ENCODE assay signal across 30 cellular contexts in the genomic region with DNA sequence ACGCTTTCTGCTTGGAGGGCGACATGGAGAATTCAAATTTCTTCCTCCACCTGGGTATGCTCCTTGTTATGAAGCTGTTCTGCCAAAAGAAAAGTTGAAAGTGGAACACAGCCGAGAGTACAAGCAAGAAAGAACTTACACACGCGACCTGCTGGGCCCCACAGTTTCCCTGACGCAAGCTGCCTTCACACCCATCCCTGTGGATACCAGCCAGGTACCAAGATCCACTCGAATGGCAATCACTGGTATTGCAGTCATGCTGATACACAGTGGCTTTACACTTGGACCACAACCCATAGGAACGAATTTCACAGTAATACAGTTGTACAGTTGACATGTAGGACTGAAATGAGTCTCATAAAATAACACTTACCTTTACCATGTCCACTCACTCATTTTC.
"Had no signal": no experiment of that assay in that cellular context is flagged by ENCODE, and none has a peak within 500 bp of the region (broad histone marks: within the 10 kb centered on the region; RNA-seq: fewer than 3 reads in every experiment).

No MANE protein-coding gene starts in this region.

- H3K9me3 Mint-ChIP-seq: activated CD4-positive, alpha-beta memory T cell treated with anti-CD3 and anti-CD28 coated beads for 36 hours; activated CD4-positive, alpha-beta T cell treated with anti-CD3 and anti-CD28 coated beads, Interleukin-2, amount 10 ng/mL, durations not matched to agents 24 days and 14 days; activated naive CD4-positive, alpha-beta T cell treated with anti-CD3 and anti-CD28 coated beads, Interleukin-2, amount 10 ng/mL, durations not matched to agents 7 days and 5 days; activated naive CD4-positive, alpha-beta T cell treated with anti-CD3 and anti-CD28 coated beads, Interleukin-2, amount 50 U/mL, for 72 hours; activated naive CD8-positive, alpha-beta T cell treated with anti-CD3 and anti-CD28 coated beads, Interleukin-2, amount 10 ng/mL, durations not matched to agents 7 days and 5 days; activated T-cell treated with anti-CD3 and anti-CD28 coated beads, Interleukin-2, amount 50 U/mL, for 24 hours; activated T-cell treated with anti-CD3 and anti-CD28 coated beads, Interleukin-2, amount 50 U/mL, for 72 hours; brain; dendritic cell treated with granulocyte-macrophage colony-stimulating factor and Interleukin-4, amounts not matched to agents 40 ng/mL and 50 ng/mL, for 4 days; endodermal cell; T-helper 2 cell treated with Interferon-gamma antibody and Interleukin-4, amounts not matched to agents 5 μg/mL and 100 μg/mL, for 36 hours had no signal

- H3K9me3 ChIP-seq: ascending aorta, colonic mucosa had no signal

- H3K4me3 ChIP-seq: ascending aorta, colonic mucosa, dorsolateral prefrontal cortex had no signal

- H3K27ac ChIP-seq: ascending aorta, colonic mucosa, dorsolateral prefrontal cortex had no signal

- H3K36me3 Mint-ChIP-seq: activated CD4-positive, alpha-beta memory T cell treated with anti-CD3 and anti-CD28 coated beads for 36 hours; activated naive CD4-positive, alpha-beta T cell treated with anti-CD3 and anti-CD28 coated beads, Interleukin-2, amount 10 ng/mL, durations not matched to agents 7 days and 5 days; activated naive CD4-positive, alpha-beta T cell treated with anti-CD3 and anti-CD28 coated beads, Interleukin-2, amount 50 U/mL, for 72 hours; activated naive CD8-positive, alpha-beta T cell treated with anti-CD3 and anti-CD28 coated beads, Interleukin-2, amount 10 ng/mL, durations not matched to agents 7 days and 5 days; brain had no signal

- ATAC-seq: activated CD4-positive, alpha-beta T cell treated with anti-CD3 and anti-CD28 coated beads for 36 hours; activated naive CD4-positive, alpha-beta T cell treated with anti-CD3 and anti-CD28 coated beads, Interleukin-2, amount 50 U/mL, for 72 hours; activated T-cell treated with anti-CD3 and anti-CD28 coated beads, Interleukin-2, amount 50 U/mL, for 72 hours; esophagus mucosa; T-helper 17 cell had no signal

- H3K4me1 ChIP-seq: ascending aorta, colonic mucosa had no signal

- DNase-seq: activated CD4-positive, alpha-beta memory T cell treated with anti-CD3 and anti-CD28 coated beads for 36 hours; activated CD4-positive, alpha-beta T cell treated with anti-CD3 and anti-CD28 coated beads for 36 hours; activated CD4-positive, alpha-beta T cell treated with anti-CD3 and anti-CD28 coated beads, Interleukin-2, amount 10 ng/mL, durations not matched to agents 24 days and 14 days; activated CD4-positive, CD25-positive, alpha-beta regulatory T cell; activated CD4-positive, CD25-positive, alpha-beta regulatory T cell treated with anti-CD3 and anti-CD28 coated beads, Interleukin-2, amount 50 U/mL, for 72 hours; activated CD8-positive, alpha-beta memory T cell treated with anti-CD3 and anti-CD28 coated beads, Interleukin-2, amount 50 U/mL, for 48 hours; activated gamma-delta T cell; activated naive CD4-positive, alpha-beta T cell; activated naive CD4-positive, alpha-beta T cell treated with anti-CD3 and anti-CD28 coated beads, Interleukin-2, amount 10 ng/mL, durations not matched to agents 7 days and 5 days; activated naive CD8-positive, alpha-beta T cell treated with anti-CD3 and anti-CD28 coated beads, Interleukin-2, amount 10 ng/mL, durations not matched to agents 7 days and 5 days; activated T-cell treated with anti-CD3 and anti-CD28 coated beads for 4 hours; activated T-cell treated with anti-CD3 and anti-CD28 coated beads, Interleukin-2, amount 50 U/mL, for 24 hours; activated T-cell treated with anti-CD3 and anti-CD28 coated beads, Interleukin-2, amount 50 U/mL, for 72 hours; central memory CD4-positive, alpha-beta T cell; cerebellar nuclear complex; colonic mucosa; dorsolateral prefrontal cortex; effector memory CD4-positive, alpha-beta T cell; endodermal cell; foreskin fibroblast; head of caudate nucleus; T-helper 1 cell; T-helper 17 cell; T1000 had no signal

- H3K4me1 Mint-ChIP-seq: activated CD4-positive, alpha-beta T cell treated with anti-CD3 and anti-CD28 coated beads, Interleukin-2, amount 10 ng/mL, durations not matched to agents 24 days and 14 days; brain; endodermal cell had no signal

- H3K27me3 Mint-ChIP-seq: brain; dendritic cell treated with granulocyte-macrophage colony-stimulating factor and Interleukin-4, amounts not matched to agents 40 ng/mL and 50 ng/mL, for 4 days; T-helper 17 cell had no signal

- H3K36me3 ChIP-seq: colonic mucosa had no signal

- H3K27ac Mint-ChIP-seq: activated CD4-positive, alpha-beta memory T cell treated with anti-CD3 and anti-CD28 coated beads for 36 hours; activated CD4-positive, alpha-beta T cell treated with anti-CD3 and anti-CD28 coated beads for 36 hours; activated CD4-positive, alpha-beta T cell treated with anti-CD3 and anti-CD28 coated beads, Interleukin-2, amount 10 ng/mL, durations not matched to agents 24 days and 14 days; activated naive CD4-positive, alpha-beta T cell treated with anti-CD3 and anti-CD28 coated beads, Interleukin-2, amount 10 ng/mL, durations not matched to agents 7 days and 5 days; activated naive CD4-positive, alpha-beta T cell treated with anti-CD3 and anti-CD28 coated beads, Interleukin-2, amount 50 U/mL, for 72 hours; activated naive CD8-positive, alpha-beta T cell treated with anti-CD3 and anti-CD28 coated beads, Interleukin-2, amount 10 ng/mL, durations not matched to agents 7 days and 5 days; activated T-cell treated with anti-CD3 and anti-CD28 coated beads, Interleukin-2, amount 50 U/mL, for 24 hours; activated T-cell treated with anti-CD3 and anti-CD28 coated beads, Interleukin-2, amount 50 U/mL, for 72 hours; brain; dendritic cell treated with granulocyte-macrophage colony-stimulating factor and Interleukin-4, amounts not matched to agents 40 ng/mL and 50 ng/mL, for 4 days; endodermal cell; T-helper 17 cell; T-helper 2 cell treated with Interferon-gamma antibody and Interleukin-4, amounts not matched to agents 5 μg/mL and 100 μg/mL, for 36 hours had no signal

- H3K27me3 ChIP-seq: ascending aorta, colonic mucosa, dorsolateral prefrontal cortex had no signal

- H3K4me3 Mint-ChIP-seq: activated CD4-positive, alpha-beta memory T cell treated with anti-CD3 and anti-CD28 coated beads for 36 hours; activated CD4-positive, alpha-beta T cell treated with anti-CD3 and anti-CD28 coated beads for 36 hours; activated CD4-positive, alpha-beta T cell treated with anti-CD3 and anti-CD28 coated beads, Interleukin-2, amount 10 ng/mL, durations not matched to agents 24 days and 14 days; activated naive CD4-positive, alpha-beta T cell treated with anti-CD3 and anti-CD28 coated beads, Interleukin-2, amount 10 ng/mL, durations not matched to agents 7 days and 5 days; activated naive CD8-positive, alpha-beta T cell treated with anti-CD3 and anti-CD28 coated beads, Interleukin-2, amount 10 ng/mL, durations not matched to agents 7 days and 5 days; activated T-cell treated with anti-CD3 and anti-CD28 coated beads, Interleukin-2, amount 50 U/mL, for 24 hours; activated T-cell treated with anti-CD3 and anti-CD28 coated beads, Interleukin-2, amount 50 U/mL, for 72 hours; brain; dendritic cell treated with granulocyte-macrophage colony-stimulating factor and Interleukin-4, amounts not matched to agents 40 ng/mL and 50 ng/mL, for 4 days; endodermal cell; T-helper 17 cell; T-helper 2 cell treated with Interferon-gamma antibody and Interleukin-4, amounts not matched to agents 5 μg/mL and 100 μg/mL, for 36 hours had no signal
